Comparison of ENCODE assay signal across 10 cellular contexts in the genomic region with DNA sequence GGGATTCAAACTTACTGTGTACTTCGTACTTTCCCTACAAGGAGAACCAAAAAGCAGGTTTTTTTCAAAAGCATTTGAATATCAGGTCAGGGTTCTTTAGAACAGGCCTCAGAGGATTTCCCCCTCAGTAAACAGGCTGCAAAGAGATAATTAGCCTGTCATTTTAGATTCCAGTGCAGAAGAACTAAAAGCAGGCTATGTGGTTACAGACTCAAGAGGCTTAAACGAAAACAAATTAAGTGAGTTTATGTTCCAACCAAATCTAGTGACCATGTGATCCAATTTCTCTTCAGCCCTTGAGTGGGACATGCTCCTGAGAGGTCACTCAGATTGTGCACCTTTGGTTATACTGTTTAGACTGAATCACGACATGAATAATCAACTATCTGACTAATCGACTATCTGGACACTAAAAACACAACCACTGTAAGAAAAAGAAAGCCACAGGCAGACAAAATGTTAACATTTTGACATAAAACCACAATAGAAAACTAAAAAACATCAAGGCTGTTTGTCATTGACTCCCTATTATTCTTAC. TPM values are rescaled to one million over a fixed set of nuclear protein-coding genes. Genes with fewer than 3 reads are reported as not detected.
DNase-seq lines count a peak whose midpoint lies in the region; ATAC-seq, FAIRE-seq and TF ChIP-seq lines count a peak whose summit lies in the region.
"Had no signal": no experiment of that assay in that cellular context is flagged by ENCODE, and none has a peak within 500 bp of the region (broad histone marks: within the 10 kb centered on the region; RNA-seq: fewer than 3 reads in every experiment).

No MANE protein-coding gene starts in this region.

- peaks cover 40% of the 10 kb centered on the region for H3K4me1 Mint-ChIP-seq in activated CD4-positive, alpha-beta T cell treated with anti-CD3 and anti-CD28 coated beads, Interleukin-2, amount 10 ng/mL, durations not matched to agents 24 days and 14 days
- H3K4me1 Mint-ChIP-seq in activated CD4-positive, alpha-beta T cell treated with anti-CD3 and anti-CD28 coated beads, Interleukin-2, amount 10 ng/mL, durations not matched to agents 7 days and 5 days: peaks cover 52% of the 10 kb centered on the region
- H3K4me1 Mint-ChIP-seq in astrocyte (ENCODE audit: low read depth, unreplicated experiment): peaks cover 7% of the 10 kb centered on the region
- H3K4me1 Mint-ChIP-seq in stimulated activated naive B cell treated with anti-CD40 and anti-IgM and Interleukin-4, amounts not matched to agents 10 μg/mL and 1 μg/mL and 100 μg/mL, for 72 hours: peaks cover 38 to 71% of the 10 kb centered on the region in 2 donors

- H3K18ac ChIP-seq in mesendoderm (ENCODE audit: low read length): no peak overlapping the region

- H3K4me2 ChIP-seq in astrocyte (ENCODE audit: low read length): peak overlapping the region; percentile 43
- no peak overlapping the region for H3K4me2 ChIP-seq in mesendoderm (ENCODE audit: low read length)

- CTCF ChIA-PET in activated CD4-positive, alpha-beta T cell treated with anti-CD3 and anti-CD28 coated beads, Interleukin-2, amount 10 ng/mL, durations not matched to agents 7 days and 5 days (lab: Charles Lee): no interaction called here

- H3K27ac ChIP-seq in astrocyte (ENCODE audit: low read depth, low read length): no peak overlapping the region
- H3K27ac ChIP-seq in mesendoderm (ENCODE audit: low read depth, low read length): no peak overlapping the region
- H3K27ac ChIP-seq: SJSA1 had no signal

- intact Hi-C loops in activated CD4-positive, alpha-beta T cell treated with anti-CD3 and anti-CD28 coated beads, Interleukin-2, amount 10 ng/mL, durations not matched to agents 24 days and 14 days (cut with micrococcal nuclease): loop anchor here (1.0 to 10.0 kb wide), 3 partner anchors 69 to 242 kb away; partner anchors contain the start of gene SPTLC2

- H2BK15ac ChIP-seq in mesendoderm (replicated peaks; ENCODE audit: low read depth): no peak overlapping the region

- no peak overlapping the region for H3K23ac ChIP-seq in mesendoderm (ENCODE audit: low read length)

- H4K8ac ChIP-seq in mesendoderm (ENCODE audit: low read depth, low read length): no peak overlapping the region

- peaks cover 16% of the 10 kb centered on the region for H4K20me1 ChIP-seq in astrocyte (ENCODE audit: insufficient read depth, low read length)

- peak overlapping the region; percentile 12 for H3K4me3 Mint-ChIP-seq in activated CD4-positive, alpha-beta T cell treated with anti-CD3 and anti-CD28 coated beads, Interleukin-2, amount 10 ng/mL, durations not matched to agents 24 days and 14 days
- H3K4me3 Mint-ChIP-seq in activated CD4-positive, alpha-beta T cell treated with anti-CD3 and anti-CD28 coated beads, Interleukin-2, amount 10 ng/mL, durations not matched to agents 7 days and 5 days: no peak overlapping the region
- H3K4me3 Mint-ChIP-seq in astrocyte (ENCODE audit: unreplicated experiment): no peak overlapping the region
- H3K4me3 Mint-ChIP-seq in stimulated activated naive B cell treated with anti-CD40 and anti-IgM and Interleukin-4, amounts not matched to agents 10 μg/mL and 1 μg/mL and 100 μg/mL, for 72 hours: peak overlapping the region; percentile 65 to 67

- H4K5ac ChIP-seq in mesendoderm (ENCODE audit: low read length): no peak overlapping the region

- no peaks in the 10 kb centered on the region for H3K9me3 Mint-ChIP-seq in activated CD4-positive, alpha-beta T cell treated with anti-CD3 and anti-CD28 coated beads, Interleukin-2, amount 10 ng/mL, durations not matched to agents 24 days and 14 days
- peaks cover 12% of the 10 kb centered on the region for H3K9me3 Mint-ChIP-seq in activated CD4-positive, alpha-beta T cell treated with anti-CD3 and anti-CD28 coated beads, Interleukin-2, amount 10 ng/mL, durations not matched to agents 7 days and 5 days
- no peaks in the 10 kb centered on the region for H3K9me3 Mint-ChIP-seq in astrocyte (ENCODE audit: unreplicated experiment)
- H3K9me3 Mint-ChIP-seq in stimulated activated naive B cell treated with anti-CD40 and anti-IgM and Interleukin-4, amounts not matched to agents 10 μg/mL and 1 μg/mL and 100 μg/mL, for 72 hours: peaks cover 0 to 5% of the 10 kb centered on the region in 2 donors

- H2AK5ac ChIP-seq in mesendoderm (ENCODE audit: low read length): no peak overlapping the region

- H2AFZ ChIP-seq in astrocyte (ENCODE audit: low read depth, low read length): no peak overlapping the region

- no peaks in the 10 kb centered on the region for H3K27me3 ChIP-seq in astrocyte (ENCODE audit: insufficient read depth, low read length)
- H3K27me3 ChIP-seq in mesendoderm (ENCODE audit: insufficient read depth, low read length, poor library complexity): no peaks in the 10 kb centered on the region
- H3K27me3 ChIP-seq: SJSA1 had no signal

- H3K79me2 ChIP-seq in astrocyte (ENCODE audit: insufficient read depth, low read length) (peaks cover 12% of the 10 kb centered on the region), mesendoderm (ENCODE audit: control insufficient read depth, insufficient read depth, low read length) (no peaks in the 10 kb centered on the region)

- H3K4me1 ChIP-seq in astrocyte (ENCODE audit: insufficient read depth, low read length) (peaks cover 7% of the 10 kb centered on the region), mesendoderm (ENCODE audit: control insufficient read depth, low read depth, low read length) (peaks cover 3% of the 10 kb centered on the region)

- H3K4me3 ChIP-seq in astrocyte (ENCODE audit: insufficient read depth, low read depth, low read length) (no peak overlapping the region), mesendoderm (ENCODE audit: low read length) (no peak overlapping the region)
- H3K4me3 ChIP-seq: SJSA1 had no signal

- ATAC-seq in HG03066 (IDR thresholded peaks at IDR 0.05; ENCODE audit: low read depth, unreplicated experiment): peak; percentile 27
- ATAC-seq in stimulated activated naive B cell treated with anti-CD40 and anti-IgM and Interleukin-4, amounts not matched to agents 10 μg/mL and 1 μg/mL and 100 μg/mL, for 72 hours (replicated peaks): peak; percentile 65 to 68
- no peak for ATAC-seq in HG02884 (IDR thresholded peaks at IDR 0.05; ENCODE audit: unreplicated experiment)

- H3K36me3 Mint-ChIP-seq in activated CD4-positive, alpha-beta T cell treated with anti-CD3 and anti-CD28 coated beads, Interleukin-2, amount 10 ng/mL, durations not matched to agents 24 days and 14 days (ENCODE audit: low read depth): peaks cover 28% of the 10 kb centered on the region
- H3K36me3 Mint-ChIP-seq in activated CD4-positive, alpha-beta T cell treated with anti-CD3 and anti-CD28 coated beads, Interleukin-2, amount 10 ng/mL, durations not matched to agents 7 days and 5 days (ENCODE audit: low read depth): peaks cover 30% of the 10 kb centered on the region
- H3K36me3 Mint-ChIP-seq in astrocyte (ENCODE audit: low read depth, unreplicated experiment): no peaks in the 10 kb centered on the region
- peaks cover 21 to 28% of the 10 kb centered on the region in 2 donors for H3K36me3 Mint-ChIP-seq in stimulated activated naive B cell treated with anti-CD40 and anti-IgM and Interleukin-4, amounts not matched to agents 10 μg/mL and 1 μg/mL and 100 μg/mL, for 72 hours

- no peak overlapping the region for H3K4ac ChIP-seq in mesendoderm (ENCODE audit: low read depth, low read length)

- no CpG with 5 or more reads among the region's 4 CpGs for WGBS in mesendoderm (ENCODE audit: extremely low coverage, insufficient coverage, low lambda C conversion rate)

- H3K36me3 ChIP-seq in astrocyte (ENCODE audit: insufficient read depth, low read length): no peaks in the 10 kb centered on the region
- no peaks in the 10 kb centered on the region for H3K36me3 ChIP-seq in mesendoderm (ENCODE audit: control insufficient read depth, insufficient read depth, low read length)

- H3K27me3 Mint-ChIP-seq in activated CD4-positive, alpha-beta T cell treated with anti-CD3 and anti-CD28 coated beads, Interleukin-2, amount 10 ng/mL, durations not matched to agents 24 days and 14 days: no peaks in the 10 kb centered on the region
- H3K27me3 Mint-ChIP-seq in activated CD4-positive, alpha-beta T cell treated with anti-CD3 and anti-CD28 coated beads, Interleukin-2, amount 10 ng/mL, durations not matched to agents 7 days and 5 days: no peaks in the 10 kb centered on the region
- H3K27me3 Mint-ChIP-seq in astrocyte (ENCODE audit: low read depth, unreplicated experiment): no peaks in the 10 kb centered on the region
- H3K27me3 Mint-ChIP-seq in stimulated activated naive B cell treated with anti-CD40 and anti-IgM and Interleukin-4, amounts not matched to agents 10 μg/mL and 1 μg/mL and 100 μg/mL, for 72 hours: no peaks in the 10 kb centered on the region

- H3K79me1 ChIP-seq in mesendoderm (ENCODE audit: low read length): no peaks in the 10 kb centered on the region

- peak overlapping the region; percentile 34 for H3K27ac Mint-ChIP-seq in activated CD4-positive, alpha-beta T cell treated with anti-CD3 and anti-CD28 coated beads, Interleukin-2, amount 10 ng/mL, durations not matched to agents 24 days and 14 days
- H3K27ac Mint-ChIP-seq in activated CD4-positive, alpha-beta T cell treated with anti-CD3 and anti-CD28 coated beads, Interleukin-2, amount 10 ng/mL, durations not matched to agents 7 days and 5 days: no peak overlapping the region
- H3K27ac Mint-ChIP-seq in astrocyte (ENCODE audit: unreplicated experiment): no peak overlapping the region
- H3K27ac Mint-ChIP-seq in stimulated activated naive B cell treated with anti-CD40 and anti-IgM and Interleukin-4, amounts not matched to agents 10 μg/mL and 1 μg/mL and 100 μg/mL, for 72 hours: peak overlapping the region; percentile 62

- H3K9ac ChIP-seq in astrocyte (ENCODE audit: low read length): no peak overlapping the region
- H3K9ac ChIP-seq in mesendoderm (ENCODE audit: low read length): no peak overlapping the region

- POLR2A ChIA-PET in activated CD4-positive, alpha-beta T cell treated with anti-CD3 and anti-CD28 coated beads, Interleukin-2, amount 10 ng/mL, durations not matched to agents 7 days and 5 days (lab: Charles Lee): no interaction called here

- H3K9me3 ChIP-seq in astrocyte (ENCODE audit: insufficient read depth, low read depth, low read length): no peaks in the 10 kb centered on the region
- H3K9me3 ChIP-seq: Caco-2, SJSA1 had no signal

- TF ChIP-seq CTCF in astrocyte (IDR thresholded peaks at IDR 0.05; ENCODE audit: insufficient read depth, low read depth, low read length): no peak

- no peak for DNase-seq in activated CD4-positive, alpha-beta T cell treated with anti-CD3 and anti-CD28 coated beads, Interleukin-2, amount 10 ng/mL, durations not matched to agents 24 days and 14 days
- DNase-seq in activated CD4-positive, alpha-beta T cell treated with anti-CD3 and anti-CD28 coated beads, Interleukin-2, amount 10 ng/mL, durations not matched to agents 7 days and 5 days: no peak
- DNase-seq in astrocyte (ENCODE audit: low read depth) (peak; percentile 82), mesendoderm (no peak)
- DNase-seq in stimulated activated naive B cell treated with anti-CD40 and anti-IgM and Interleukin-4, amounts not matched to agents 10 μg/mL and 1 μg/mL and 100 μg/mL, for 72 hours: peak; percentile 40
- no peak for DNase-seq in stimulated activated CD4-positive, alpha-beta T cell treated with anti-CD3 and anti-CD28 coated beads, Interleukin-2, amount 100 ng/mL, for 24 hours

- H2BK120ac ChIP-seq in mesendoderm (ENCODE audit: low read depth, low read length): no peak overlapping the region

- H2BK5ac ChIP-seq in mesendoderm (ENCODE audit: low read length): no peak overlapping the region

- FAIRE-seq in astrocyte (lab: Jason Lieb, UNC): no peak

- no peak overlapping the region for H3K56ac ChIP-seq in mesendoderm (ENCODE audit: low read length)

RNA-seq across cellular contexts. Expression of gene TMED8, which starts 4.5 kb away (rescaled TPM):
- total RNA-seq in activated CD4-positive, alpha-beta T cell treated with anti-CD3 and anti-CD28 coated beads, Interleukin-2, amount 10 ng/mL, durations not matched to agents 24 days and 14 days: 31.1 and 32.1 TPM in 2 replicates
- total RNA-seq in activated CD4-positive, alpha-beta T cell treated with anti-CD3 and anti-CD28 coated beads, Interleukin-2, amount 10 ng/mL, durations not matched to agents 7 days and 5 days: 10 to 100 TPM; 15.0 to 15.4 TPM
- 10.0 and 10.2 TPM in 2 replicates for total RNA-seq in astrocyte
- polyA plus RNA-seq in mesendoderm (2013, experiment 1 of 2): 7.0 TPM
- 7.3 TPM for polyA plus RNA-seq in mesendoderm (2013, experiment 2 of 2)

RNA-seq across cellular contexts. Expression of gene SAMD15, which starts 4.8 kb away (rescaled TPM):
- total RNA-seq in activated CD4-positive, alpha-beta T cell treated with anti-CD3 and anti-CD28 coated beads, Interleukin-2, amount 10 ng/mL, durations not matched to agents 24 days and 14 days: 0.28 and 0.63 TPM in 2 replicates
- total RNA-seq in activated CD4-positive, alpha-beta T cell treated with anti-CD3 and anti-CD28 coated beads, Interleukin-2, amount 10 ng/mL, durations not matched to agents 7 days and 5 days: under 1 TPM; 0.10 to 0.27 TPM
- 2.1 and 2.9 TPM in 2 replicates for total RNA-seq in astrocyte
- polyA plus RNA-seq in mesendoderm (2013, experiment 1 of 2): 1.4 TPM
- polyA plus RNA-seq in mesendoderm (2013, experiment 2 of 2): 1.5 TPM

RNA-seq across cellular contexts. Expression of gene NOXRED1, which starts 51.0 kb away (rescaled TPM):
- 0.19 and 0.40 TPM in 2 replicates for total RNA-seq in activated CD4-positive, alpha-beta T cell treated with anti-CD3 and anti-CD28 coated beads, Interleukin-2, amount 10 ng/mL, durations not matched to agents 24 days and 14 days
- total RNA-seq in activated CD4-positive, alpha-beta T cell treated with anti-CD3 and anti-CD28 coated beads, Interleukin-2, amount 10 ng/mL, durations not matched to agents 7 days and 5 days: under 1 TPM; 0.22 to 0.67 TPM
- total RNA-seq in astrocyte: 0.72 and 0.82 TPM in 2 replicates
- 0.04 TPM for polyA plus RNA-seq in mesendoderm (2013, experiment 1 of 2)
- 0.07 TPM for polyA plus RNA-seq in mesendoderm (2013, experiment 2 of 2)
- total RNA-seq: SJSA1 had no signal

RNA-seq across cellular contexts. Expression of gene GSTZ1, which starts 51.5 kb away (rescaled TPM):
- 9.5 and 9.9 TPM in 2 replicates for total RNA-seq in activated CD4-positive, alpha-beta T cell treated with anti-CD3 and anti-CD28 coated beads, Interleukin-2, amount 10 ng/mL, durations not matched to agents 24 days and 14 days
- total RNA-seq in activated CD4-positive, alpha-beta T cell treated with anti-CD3 and anti-CD28 coated beads, Interleukin-2, amount 10 ng/mL, durations not matched to agents 7 days and 5 days: 10 to 100 TPM; 17.0 to 17.8 TPM
- total RNA-seq in astrocyte: 17.6 and 18.0 TPM in 2 replicates
- polyA plus RNA-seq in mesendoderm (2013, experiment 1 of 2): 13.4 TPM
- 13.7 TPM for polyA plus RNA-seq in mesendoderm (2013, experiment 2 of 2)

RNA-seq across cellular contexts. Expression of gene POMT2, which starts 51.7 kb away (rescaled TPM):
- 23.5 and 24.3 TPM in 2 replicates for total RNA-seq in activated CD4-positive, alpha-beta T cell treated with anti-CD3 and anti-CD28 coated beads, Interleukin-2, amount 10 ng/mL, durations not matched to agents 24 days and 14 days
- total RNA-seq in activated CD4-positive, alpha-beta T cell treated with anti-CD3 and anti-CD28 coated beads, Interleukin-2, amount 10 ng/mL, durations not matched to agents 7 days and 5 days: 10 to 100 TPM; 11.9 to 13.8 TPM
- total RNA-seq in astrocyte: 50.2 and 53.4 TPM in 2 replicates
- polyA plus RNA-seq in mesendoderm (2013, experiment 1 of 2): 13.4 TPM
- 13.7 TPM for polyA plus RNA-seq in mesendoderm (2013, experiment 2 of 2)

Comparison
In these comparisons a context has a peak if more than half of its experiments do, and no peak if none do; other contexts are left out.
1. H3K27ac Mint-ChIP-seq: peak in activated CD4-positive, alpha-beta T cell treated with anti-CD3 and anti-CD28 coated beads, Interleukin-2, amount 10 ng/mL, durations not matched to agents 24 days and 14 days (single experiment) and stimulated activated naive B cell treated with anti-CD40 and anti-IgM and Interleukin-4, amounts not matched to agents 10 μg/mL and 1 μg/mL and 100 μg/mL, for 72 hours (single experiment); none in activated CD4-positive, alpha-beta T cell treated with anti-CD3 and anti-CD28 coated beads, Interleukin-2, amount 10 ng/mL, durations not matched to agents 7 days and 5 days (single experiment) and astrocyte (single experiment).
2. H3K4me3 Mint-ChIP-seq: peak in activated CD4-positive, alpha-beta T cell treated with anti-CD3 and anti-CD28 coated beads, Interleukin-2, amount 10 ng/mL, durations not matched to agents 24 days and 14 days (single experiment) and stimulated activated naive B cell treated with anti-CD40 and anti-IgM and Interleukin-4, amounts not matched to agents 10 μg/mL and 1 μg/mL and 100 μg/mL, for 72 hours (2 of 2); none in activated CD4-positive, alpha-beta T cell treated with anti-CD3 and anti-CD28 coated beads, Interleukin-2, amount 10 ng/mL, durations not matched to agents 7 days and 5 days (single experiment) and astrocyte (single experiment).
3. DNase-seq: peak in astrocyte (single experiment) and stimulated activated naive B cell treated with anti-CD40 and anti-IgM and Interleukin-4, amounts not matched to agents 10 μg/mL and 1 μg/mL and 100 μg/mL, for 72 hours (single experiment); none in activated CD4-positive, alpha-beta T cell treated with anti-CD3 and anti-CD28 coated beads, Interleukin-2, amount 10 ng/mL, durations not matched to agents 24 days and 14 days (single experiment), activated CD4-positive, alpha-beta T cell treated with anti-CD3 and anti-CD28 coated beads, Interleukin-2, amount 10 ng/mL, durations not matched to agents 7 days and 5 days (single experiment), mesendoderm (single experiment) and stimulated activated CD4-positive, alpha-beta T cell treated with anti-CD3 and anti-CD28 coated beads, Interleukin-2, amount 100 ng/mL, for 24 hours (0 of 2).